ENCODE assay signal across 1 cellular context in the genomic region with DNA sequence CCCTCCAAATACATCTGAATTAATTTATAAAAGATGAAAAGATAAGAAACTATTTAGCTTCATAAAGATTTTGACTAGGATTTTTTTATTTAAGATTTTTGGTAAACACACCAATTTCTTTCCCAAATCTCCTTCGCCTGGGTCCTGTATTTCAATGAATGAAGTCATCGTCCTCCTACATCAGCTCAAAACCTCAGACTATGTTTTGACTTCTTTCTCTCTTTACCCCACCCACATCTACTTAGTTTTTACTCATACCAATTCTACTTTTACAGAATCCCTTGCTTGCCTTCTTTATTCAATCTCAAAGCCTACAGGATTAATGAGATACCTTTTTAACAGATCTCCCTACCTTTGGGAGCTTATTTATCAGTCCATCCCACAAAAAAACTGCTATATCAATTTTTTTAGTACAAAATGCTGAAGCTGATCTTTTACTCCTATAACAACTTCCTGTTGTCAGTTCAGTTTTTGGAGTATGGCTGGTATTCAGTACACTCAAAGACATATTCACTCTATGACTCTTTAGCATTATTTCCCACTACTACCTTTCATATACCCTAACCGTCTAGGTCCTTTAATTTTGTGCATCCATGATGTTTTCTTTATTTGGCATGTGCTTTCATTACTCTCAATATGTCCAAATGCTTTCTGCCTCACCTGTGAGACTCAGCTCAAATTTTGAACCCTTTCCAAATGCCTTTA.
A peak's percentile ranks its signal among the peaks of the same experiment; 100 is the strongest.
TF ChIP-seq lines count a peak whose summit lies in the region.

No MANE protein-coding gene starts in this region.

TF ChIP-seq in HepG2, 621 proteins besides CTCF, POLR2A, EP300 and RAD21 (continued from another document):
- TF ChIP-seq, protein P1, sequence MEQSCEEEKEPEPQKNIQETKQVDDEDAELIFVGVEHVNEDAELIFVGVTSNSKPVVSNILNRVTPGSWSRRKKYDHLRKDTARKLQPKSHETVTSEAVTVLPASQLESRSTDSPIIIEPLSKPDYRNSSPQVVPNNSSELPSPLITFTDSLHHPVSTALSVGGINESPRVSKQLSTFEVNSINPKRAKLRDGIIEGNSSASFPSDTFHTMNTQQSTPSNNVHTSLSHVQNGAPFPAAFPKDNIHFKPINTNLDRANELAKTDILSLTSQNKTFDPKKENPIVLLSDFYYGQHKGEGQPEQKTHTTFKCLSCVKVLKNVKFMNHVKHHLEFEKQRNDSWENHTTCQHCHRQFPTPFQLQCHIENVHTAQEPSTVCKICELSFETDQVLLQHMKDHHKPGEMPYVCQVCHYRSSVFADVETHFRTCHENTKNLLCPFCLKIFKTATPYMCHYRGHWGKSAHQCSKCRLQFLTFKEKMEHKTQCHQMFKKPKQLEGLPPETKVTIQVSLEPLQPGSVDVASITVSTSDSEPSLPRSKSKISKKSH (CRISPR knock-in tag; IDR thresholded peaks at IDR 0.05; ENCODE audit: borderline replicate concordance): no peak
- TF ChIP-seq, protein P2, sequence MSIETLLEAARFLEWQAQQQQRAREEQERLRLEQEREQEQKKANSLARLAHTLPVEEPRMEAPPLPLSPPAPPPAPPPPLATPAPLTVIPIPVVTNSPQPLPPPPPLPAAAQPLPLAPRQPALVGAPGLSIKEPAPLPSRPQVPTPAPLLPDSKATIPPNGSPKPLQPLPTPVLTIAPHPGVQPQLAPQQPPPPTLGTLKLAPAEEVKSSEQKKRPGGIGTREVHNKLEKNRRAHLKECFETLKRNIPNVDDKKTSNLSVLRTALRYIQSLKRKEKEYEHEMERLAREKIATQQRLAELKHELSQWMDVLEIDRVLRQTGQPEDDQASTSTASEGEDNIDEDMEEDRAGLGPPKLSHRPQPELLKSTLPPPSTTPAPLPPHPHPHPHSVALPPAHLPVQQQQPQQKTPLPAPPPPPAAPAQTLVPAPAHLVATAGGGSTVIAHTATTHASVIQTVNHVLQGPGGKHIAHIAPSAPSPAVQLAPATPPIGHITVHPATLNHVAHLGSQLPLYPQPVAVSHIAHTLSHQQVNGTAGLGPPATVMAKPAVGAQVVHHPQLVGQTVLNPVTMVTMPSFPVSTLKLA (IDR thresholded peaks at IDR 0.05): peak; percentile 41; the same call in 1 of the 2 replicates
- TF ChIP-seq SKI (IDR thresholded peaks at IDR 0.05; ENCODE audit: partially characterized antibody): no peak
